Comparison of ENCODE assay signal across 26 cellular contexts in the genomic region with DNA sequence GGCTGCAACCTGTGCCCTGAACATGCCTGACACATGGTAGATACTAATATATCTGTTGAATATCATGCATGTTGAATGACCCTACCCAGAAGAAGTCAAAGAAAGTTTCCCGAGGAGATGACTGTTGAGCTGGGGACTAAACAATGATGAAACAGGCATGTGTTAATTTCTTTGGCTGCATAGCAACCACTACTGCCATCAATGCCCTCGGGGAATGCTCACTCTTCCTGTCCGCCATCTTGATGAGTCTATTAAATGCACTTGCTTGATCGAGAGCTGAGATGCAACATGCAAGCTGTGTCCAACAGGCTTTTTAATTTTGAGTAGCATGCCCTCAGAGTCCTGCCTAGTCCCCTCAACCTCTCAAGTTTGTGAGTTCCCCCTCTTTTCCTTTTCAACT. TPM values are rescaled to one million over a fixed set of nuclear protein-coding genes. Genes with fewer than 3 reads are reported as not detected.
"Had no signal": no experiment of that assay in that cellular context is flagged by ENCODE, and none has a peak within 500 bp of the region (broad histone marks: within the 10 kb centered on the region; RNA-seq: fewer than 3 reads in every experiment).

No MANE protein-coding gene starts in this region.

- H3K4me1 Mint-ChIP-seq: activated naive CD4-positive, alpha-beta T cell treated with anti-CD3 and anti-CD28 coated beads, Interleukin-2, amount 50 U/mL, for 24 hours; immature natural killer cell; mesothelial cell of epicardium; naive thymus-derived CD8-positive, alpha-beta T cell had no signal

- H3K27ac Mint-ChIP-seq: activated naive CD4-positive, alpha-beta T cell treated with anti-CD3 and anti-CD28 coated beads, Interleukin-2, amount 50 U/mL, for 24 hours; immature natural killer cell; mesothelial cell of epicardium; naive thymus-derived CD8-positive, alpha-beta T cell; neural progenitor cell; stimulated activated memory B cell treated with anti-CD40 and anti-IgM and Interleukin-4, amounts not matched to agents 10 μg/mL and 1 μg/mL and 100 μg/mL, for 72 hours had no signal

- H3K4me2 ChIP-seq: hepatocyte, neural progenitor cell had no signal

- DNase-seq: activated CD4-positive, alpha-beta T cell treated with anti-CD3 and anti-CD28 coated beads for 1 hour; activated CD4-positive, alpha-beta T cell treated with anti-CD3 and anti-CD28 coated beads, Interleukin-2, amount 50 U/mL, for 1 hour; activated gamma-delta T cell treated with Interleukin-2 at 50 U/mL for 16 hours; activated T-cell treated with anti-CD3 and anti-CD28 coated beads, Interleukin-2, amount 50 U/mL, for 1 hour; anterior cingulate cortex; body of pancreas; foreskin keratinocyte; immature natural killer cell; lower lobe of right lung; naive thymus-derived CD8-positive, alpha-beta T cell; posterior cingulate gyrus; right lobe of liver; stimulated activated CD4-positive, alpha-beta T cell treated with anti-CD3 and anti-CD28 coated beads, Interleukin-2, amount 100 ng/mL, for 24 hours; stomach; transverse colon had no signal

- H3K9ac ChIP-seq: neural progenitor cell had no signal

- H3K4me3 Mint-ChIP-seq: activated naive CD4-positive, alpha-beta T cell treated with anti-CD3 and anti-CD28 coated beads, Interleukin-2, amount 50 U/mL, for 24 hours; immature natural killer cell; mesothelial cell of epicardium; naive thymus-derived CD8-positive, alpha-beta T cell; neural progenitor cell; stimulated activated memory B cell treated with anti-CD40 and anti-IgM and Interleukin-4, amounts not matched to agents 10 μg/mL and 1 μg/mL and 100 μg/mL, for 72 hours had no signal

- ATAC-seq: body of pancreas; foreskin keratinocyte; left lobe of liver; lower lobe of right lung; naive thymus-derived CD8-positive, alpha-beta T cell; right lobe of liver; stimulated activated memory B cell treated with anti-CD40 and anti-IgM and Interleukin-4, amounts not matched to agents 10 μg/mL and 1 μg/mL and 100 μg/mL, for 72 hours had no signal

- H3K79me2 ChIP-seq: hepatocyte had no signal

- H3K4me3 ChIP-seq: body of pancreas, cardiac muscle cell, hepatocyte, lower lobe of right lung, neural progenitor cell, right lobe of liver, skin epidermis, stomach, suprapubic skin, transverse colon had no signal

- H3K36me3 Mint-ChIP-seq: activated naive CD4-positive, alpha-beta T cell treated with anti-CD3 and anti-CD28 coated beads, Interleukin-2, amount 50 U/mL, for 24 hours; immature natural killer cell; mesothelial cell of epicardium; naive thymus-derived CD8-positive, alpha-beta T cell; neural progenitor cell; stimulated activated memory B cell treated with anti-CD40 and anti-IgM and Interleukin-4, amounts not matched to agents 10 μg/mL and 1 μg/mL and 100 μg/mL, for 72 hours had no signal

- H2AFZ ChIP-seq: hepatocyte, neural progenitor cell had no signal

- H3K27ac ChIP-seq: body of pancreas, cardiac muscle cell, foreskin keratinocyte, hepatocyte, lower lobe of right lung, neural progenitor cell, right lobe of liver, skin epidermis, stomach, suprapubic skin, transverse colon had no signal

- H3K9me3 Mint-ChIP-seq: activated naive CD4-positive, alpha-beta T cell treated with anti-CD3 and anti-CD28 coated beads, Interleukin-2, amount 50 U/mL, for 24 hours; mesothelial cell of epicardium; neural progenitor cell had no signal

- H3K9me3 ChIP-seq: body of pancreas, lower lobe of right lung, right lobe of liver, stomach, suprapubic skin, transverse colon had no signal

- H3K36me3 ChIP-seq: cardiac muscle cell, lower lobe of right lung, neural progenitor cell, right lobe of liver, stomach, suprapubic skin, transverse colon had no signal

- H3K4me1 ChIP-seq: body of pancreas, foreskin keratinocyte, lower lobe of right lung, neural progenitor cell, right lobe of liver, stomach, suprapubic skin, transverse colon had no signal

- H3K27me3 ChIP-seq: body of pancreas, cardiac muscle cell, foreskin keratinocyte, hepatocyte, neural progenitor cell, right lobe of liver, stomach, suprapubic skin, transverse colon had no signal

RNA-seq across cellular contexts. Expression of a gene that starts 31.3 kb away (rescaled TPM):
- total RNA-seq: chondrocyte; epithelial cell of proximal tubule; foreskin keratinocyte; naive thymus-derived CD8-positive, alpha-beta T cell; right lobe of liver had no signal
- polyA plus RNA-seq: foreskin keratinocyte; immature natural killer cell; naive thymus-derived CD8-positive, alpha-beta T cell had no signal
